In the genomic region with DNA sequence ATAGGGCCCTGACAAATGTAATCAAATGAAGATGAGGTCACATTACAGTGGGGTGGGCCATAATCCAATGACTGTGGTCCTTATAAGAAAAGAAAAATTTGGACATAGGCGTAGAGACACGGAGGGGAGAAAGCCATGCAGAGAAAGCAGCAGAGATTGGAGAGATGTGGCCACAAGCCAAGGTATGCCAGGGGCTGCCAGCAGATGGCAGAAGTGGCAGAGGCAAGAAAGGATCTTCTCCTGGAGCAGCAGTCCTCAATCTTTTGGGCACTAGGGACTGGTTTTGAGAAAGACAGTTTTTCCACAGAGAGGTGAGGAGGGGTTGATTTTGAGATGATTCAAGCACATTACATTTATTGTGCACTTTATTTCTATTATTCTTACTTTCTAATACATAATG, we compare ENCODE assay signal across 8 cellular contexts.
DNase-seq lines count a peak whose midpoint lies in the region; ATAC-seq and TF ChIP-seq lines count a peak whose summit lies in the region.

No MANE protein-coding gene starts in this region.

- no peak overlapping the region for H3K4me3 Mint-ChIP-seq in CD4-positive, alpha-beta memory T cell

- TF ChIP-seq CTCF in GM12874 (IDR thresholded peaks at IDR 0.05; ENCODE audit: insufficient read depth, low read depth, low read length): peak; percentile 51
- peak; percentile 34 for TF ChIP-seq CTCF in fibroblast of mammary gland (conservative IDR thresholded peaks at IDR 0.05; ENCODE audit: control insufficient read depth, insufficient read depth, low read depth, low read length)
- peak in 1 of 2 donors; percentile 58 for TF ChIP-seq CTCF in right atrium auricular region (IDR thresholded peaks at IDR 0.05)

- peaks cover 0 to 5% (median 4%) of the 10 kb centered on the region in 4 donors for H3K4me1 Mint-ChIP-seq in CD4-positive, alpha-beta memory T cell

- CTCF ChIA-PET in CD4-positive, alpha-beta memory T cell (lab: Charles Lee; ENCODE audit: partially characterized antibody): interaction anchor here (5.4 kb wide), 1 partner anchor 109 kb away, joined by 35 read pairs; no protein-coding TSS in a partner anchor

- peak in 4 of 5 donors; percentile 20 to 22 (median 22) for DNase-seq in CD4-positive, alpha-beta memory T cell
- peak; percentile 2 to 16 for DNase-seq in SJSA1 (ENCODE audit: low read depth in 1 of 2, low spot score in 2 of 2)
- peak; percentile 3 for DNase-seq in fibroblast of mammary gland (ENCODE audit: low read depth)
- no peak for DNase-seq in NCI-H1930 (lab: John Stamatoyannopoulos, UW)
- no peak for DNase-seq in right atrium auricular region (ENCODE audit: low spot score)

- no peaks in the 10 kb centered on the region for H3K36me3 Mint-ChIP-seq in CD4-positive, alpha-beta memory T cell

- intact Hi-C loops in CD4-positive, alpha-beta memory T cell (cut with micrococcal nuclease): no loop called here

- no peak overlapping the region for H3K4me3 ChIP-seq in CD4-positive, alpha-beta memory T cell (ENCODE audit: low read length in 2 of 2)
- H3K4me3 ChIP-seq in SJSA1: no peak overlapping the region
- H3K4me3 ChIP-seq in fibroblast of mammary gland (ENCODE audit: control insufficient read depth, low read depth, low read length): no peak overlapping the region
- no peak overlapping the region for H3K4me3 ChIP-seq in right atrium auricular region

- no peaks in the 10 kb centered on the region for H3K36me3 ChIP-seq in CD4-positive, alpha-beta memory T cell (ENCODE audit: insufficient read depth, low read length)
- no peaks in the 10 kb centered on the region for H3K36me3 ChIP-seq in SJSA1
- H3K36me3 ChIP-seq in right atrium auricular region: no peaks in the 10 kb centered on the region

- ATAC-seq in GM18519 (IDR thresholded peaks at IDR 0.05; ENCODE audit: low FRiP score, unreplicated experiment): no peak
- no peak for ATAC-seq in GM19324 (IDR thresholded peaks at IDR 0.05; ENCODE audit: low FRiP score, unreplicated experiment)

- no peaks in the 10 kb centered on the region for H3K9me3 ChIP-seq in CD4-positive, alpha-beta memory T cell (ENCODE audit: control insufficient read depth in 1 of 2, low read length in 2 of 2)
- H3K9me3 ChIP-seq in SJSA1 (replicated peaks) (no peaks in the 10 kb centered on the region; the same call in 1 of the 2 replicates), right atrium auricular region (peaks cover 0 to 3% of the 10 kb centered on the region in 2 donors)

- no peaks in the 10 kb centered on the region for H3K4me1 ChIP-seq in CD4-positive, alpha-beta memory T cell (ENCODE audit: insufficient read depth, low read length)
- H3K4me1 ChIP-seq in SJSA1 (replicated peaks) (no peaks in the 10 kb centered on the region), right atrium auricular region (no peaks in the 10 kb centered on the region)

- H3K27me3 Mint-ChIP-seq in CD4-positive, alpha-beta memory T cell: peaks cover 9 to 25% of the 10 kb centered on the region in 2 donors

- POLR2A ChIA-PET in CD4-positive, alpha-beta memory T cell (lab: Charles Lee; ENCODE audit: partially characterized antibody): no interaction called here

- H3K27me3 ChIP-seq in CD4-positive, alpha-beta memory T cell (ENCODE audit: insufficient read depth, low read length): no peaks in the 10 kb centered on the region
- H3K27me3 ChIP-seq in SJSA1 (replicated peaks): no peaks in the 10 kb centered on the region
- no peaks in the 10 kb centered on the region for H3K27me3 ChIP-seq in right atrium auricular region

- H3K27ac ChIP-seq in CD4-positive, alpha-beta memory T cell (ENCODE audit: low read depth, low read length): no peak overlapping the region
- no peak overlapping the region for H3K27ac ChIP-seq in SJSA1
- no peak overlapping the region for H3K27ac ChIP-seq in right atrium auricular region

- peaks cover 0 to 9% (median 0%) of the 10 kb centered on the region in 8 donors for H3K9me3 Mint-ChIP-seq in CD4-positive, alpha-beta memory T cell

- H3K27ac Mint-ChIP-seq in CD4-positive, alpha-beta memory T cell: peak overlapping the region in 1 of 7 donors; percentile 60

Comparison
In these comparisons a context has a peak if more than half of its experiments do, and no peak if none do; other contexts are left out.
1. DNase-seq: peak in CD4-positive, alpha-beta memory T cell (4 of 5), SJSA1 (2 of 2) and fibroblast of mammary gland (single experiment); none in NCI-H1930 (0 of 2) and right atrium auricular region (single experiment).